Comparison of ENCODE assay signal across 23 cellular contexts in genomic region chr1:160631983-160632625, GRCh38. TPM values are rescaled to one million over a fixed set of nuclear protein-coding genes. Genes with fewer than 3 reads are reported as not detected.
DNase-seq lines count a peak whose midpoint lies in the region; ATAC-seq and TF ChIP-seq lines count a peak whose summit lies in the region.
"Had no signal": no experiment of that assay in that cellular context is flagged by ENCODE, and none has a peak within 500 bp of the region (broad histone marks: within the 10 kb centered on the region; RNA-seq: fewer than 3 reads in every experiment).

No MANE protein-coding gene starts in this region.

- intact Hi-C loops in activated T-helper 2 cell treated with anti-CD3 and anti-CD28 coated beads, Interferon-gamma antibody, Interleukin-2, Interleukin-4, amounts not matched to agents 10 μg/mL and 5 μg/mL and 100 μg/mL, durations not matched to agents 14 hours and 24 hours and 36 hours (cut with micrococcal nuclease): no loop called here
- intact Hi-C loops in gastrocnemius medialis (cut with DNase I; ENCODE audit: low total_unique reads): no loop called here
- intact Hi-C loops in mammary epithelial cell (cut with micrococcal nuclease): no loop called here

- H3K9me3 ChIP-seq in gastrocnemius medialis: no peaks in the 10 kb centered on the region
- H3K9me3 ChIP-seq in mammary epithelial cell (replicated peaks; ENCODE audit: insufficient read depth, low read length): no peaks in the 10 kb centered on the region
- H3K9me3 ChIP-seq: body of pancreas, colonic mucosa, SJCRH30, suprapubic skin had no signal

- H3K4me3 Mint-ChIP-seq in activated naive CD4-positive, alpha-beta T cell treated with anti-CD3 and anti-CD28 coated beads, Interleukin-2, amount 50 U/mL, for 24 hours: peak overlapping the region; percentile 40
- no peak overlapping the region for H3K4me3 Mint-ChIP-seq in activated T-helper 2 cell treated with anti-CD3 and anti-CD28 coated beads, Interferon-gamma antibody, Interleukin-2, Interleukin-4, amounts not matched to agents 10 μg/mL and 5 μg/mL and 100 μg/mL, durations not matched to agents 14 hours and 24 hours and 36 hours (ENCODE audit: low read depth)
- peak overlapping the region; percentile 76 for H3K4me3 Mint-ChIP-seq in stimulated activated effector memory CD8-positive, alpha-beta T cell treated with anti-CD3 and anti-CD28 coated beads, Interleukin-12 subunit alpha, Interleukin-12 subunit beta, amount 100 ng/mL, for 72 hours
- H3K4me3 Mint-ChIP-seq: memory B cell, nephron progenitor cell had no signal

- no peaks in the 10 kb centered on the region for H3K27me3 ChIP-seq in gastrocnemius medialis
- H3K27me3 ChIP-seq in mammary epithelial cell (ENCODE audit: insufficient read depth, low read length): peaks cover 3% of the 10 kb centered on the region
- H3K27me3 ChIP-seq: body of pancreas, colonic mucosa, SJCRH30, suprapubic skin had no signal

- no peak for ATAC-seq in stimulated activated effector memory CD8-positive, alpha-beta T cell treated with anti-CD3 and anti-CD28 coated beads, Interleukin-12 subunit alpha, Interleukin-12 subunit beta, amount 100 ng/mL, for 72 hours
- no peak for ATAC-seq in gastrocnemius medialis
- ATAC-seq: body of pancreas, PC-3 had no signal

- H3K36me3 ChIP-seq in gastrocnemius medialis: no peaks in the 10 kb centered on the region
- no peaks in the 10 kb centered on the region for H3K36me3 ChIP-seq in mammary epithelial cell (ENCODE audit: insufficient read depth, low read length)
- H3K36me3 ChIP-seq: colonic mucosa, SJCRH30, suprapubic skin had no signal

- H3K4me1 Mint-ChIP-seq in activated naive CD4-positive, alpha-beta T cell treated with anti-CD3 and anti-CD28 coated beads, Interleukin-2, amount 50 U/mL, for 24 hours: peaks cover 93% of the 10 kb centered on the region
- peaks cover 89% of the 10 kb centered on the region for H3K4me1 Mint-ChIP-seq in activated T-helper 2 cell treated with anti-CD3 and anti-CD28 coated beads, Interferon-gamma antibody, Interleukin-2, Interleukin-4, amounts not matched to agents 10 μg/mL and 5 μg/mL and 100 μg/mL, durations not matched to agents 14 hours and 24 hours and 36 hours (ENCODE audit: low read depth)
- H3K4me1 Mint-ChIP-seq in stimulated activated effector memory CD8-positive, alpha-beta T cell treated with anti-CD3 and anti-CD28 coated beads, Interleukin-12 subunit alpha, Interleukin-12 subunit beta, amount 100 ng/mL, for 72 hours: peaks cover 83% of the 10 kb centered on the region

- dilution Hi-C loops in mammary epithelial cell (cut with HindIII; ENCODE audit: low sequenced_read_pairs): no loop called here

- H4K20me1 ChIP-seq in mammary epithelial cell (ENCODE audit: insufficient read depth, low read length): no peaks in the 10 kb centered on the region

- BruUV-seq in mammary epithelial cell (replicated peaks; lab: Mats Ljungman, UMichigan): no TSS peak

- no peak for DNase-seq in activated naive CD4-positive, alpha-beta T cell treated with Interleukin-2 at 50 U/mL for 16 hours
- DNase-seq in activated T-helper 2 cell treated with anti-CD3 and anti-CD28 coated beads, Interferon-gamma antibody, Interleukin-2, Interleukin-4, amounts not matched to agents 10 μg/mL and 5 μg/mL and 100 μg/mL, durations not matched to agents 14 hours and 24 hours and 36 hours (ENCODE audit: low spot score): no peak
- no peak for DNase-seq in stimulated activated effector memory CD8-positive, alpha-beta T cell treated with anti-CD3 and anti-CD28 coated beads, Interleukin-12 subunit alpha, Interleukin-12 subunit beta, amount 100 ng/mL, for 72 hours (ENCODE audit: low spot score in 2 of 2)
- DNase-seq in gastrocnemius medialis (no peak), KBM-7 (no peak), mammary epithelial cell (no peak)
- DNase-seq: activated CD4-positive, alpha-beta T cell treated with anti-CD3 and anti-CD28 coated beads, Interleukin-2, amount 50 U/mL, for 4 hours; activated effector memory CD4-positive, alpha-beta T cell treated with anti-CD3 and anti-CD28 coated beads, Interleukin-2, amount 50 U/mL, for 16 hours; body of pancreas; colonic mucosa; GOT3; NCI-H82; nephron progenitor cell; PC-3; SJCRH30; stimulated activated CD4-positive, alpha-beta T cell treated with anti-CD3 and anti-CD28 coated beads, Interleukin-4, amount 100 ng/mL, for 1 hour had no signal

- H3K27ac ChIP-seq in gastrocnemius medialis: no peak overlapping the region
- no peak overlapping the region for H3K27ac ChIP-seq in mammary epithelial cell (ENCODE audit: insufficient read depth, low read depth, low read length)
- H3K27ac ChIP-seq: body of pancreas, colonic mucosa, SJCRH30, suprapubic skin had no signal

- H3K9ac ChIP-seq in mammary epithelial cell (ENCODE audit: insufficient read depth, low read length): no peak overlapping the region

- no peaks in the 10 kb centered on the region for H3K27me3 Mint-ChIP-seq in activated naive CD4-positive, alpha-beta T cell treated with anti-CD3 and anti-CD28 coated beads, Interleukin-2, amount 50 U/mL, for 24 hours
- H3K27me3 Mint-ChIP-seq in activated T-helper 2 cell treated with anti-CD3 and anti-CD28 coated beads, Interferon-gamma antibody, Interleukin-2, Interleukin-4, amounts not matched to agents 10 μg/mL and 5 μg/mL and 100 μg/mL, durations not matched to agents 14 hours and 24 hours and 36 hours (ENCODE audit: low read depth): no peaks in the 10 kb centered on the region
- H3K27me3 Mint-ChIP-seq: memory B cell had no signal

- in situ Hi-C loops in gastrocnemius medialis (cut with MboI; ENCODE audit: low sequenced_read_pairs in 4 of 4): no loop called here
- in situ Hi-C loops in KBM-7 (cut with MboI; ENCODE audit: low pct_unique_long_range_greater_than_20kb, low sequenced_read_pairs): no loop called here
- in situ Hi-C loops in mammary epithelial cell (cut with MboI; ENCODE audit: low sequenced_read_pairs in 2 of 2): no loop called here

- TF ChIP-seq POLR2A in GM18526 (IDR thresholded peaks at IDR 0.05; ENCODE audit: extremely low read depth, insufficient read length) (peak; percentile 27), gastrocnemius medialis (IDR thresholded peaks at IDR 0.05) (no peak)

- peak overlapping the region; percentile 81 for H3K27ac Mint-ChIP-seq in activated naive CD4-positive, alpha-beta T cell treated with anti-CD3 and anti-CD28 coated beads, Interleukin-2, amount 50 U/mL, for 24 hours
- H3K27ac Mint-ChIP-seq in activated T-helper 2 cell treated with anti-CD3 and anti-CD28 coated beads, Interferon-gamma antibody, Interleukin-2, Interleukin-4, amounts not matched to agents 10 μg/mL and 5 μg/mL and 100 μg/mL, durations not matched to agents 14 hours and 24 hours and 36 hours: peak overlapping the region; percentile 43
- H3K27ac Mint-ChIP-seq in stimulated activated effector memory CD8-positive, alpha-beta T cell treated with anti-CD3 and anti-CD28 coated beads, Interleukin-12 subunit alpha, Interleukin-12 subunit beta, amount 100 ng/mL, for 72 hours: peak overlapping the region; percentile 98
- H3K27ac Mint-ChIP-seq: nephron progenitor cell had no signal

- no peak for TF ChIP-seq CTCF in gastrocnemius medialis (IDR thresholded peaks at IDR 0.05 in 4 of 5, conservative IDR thresholded peaks at IDR 0.05 in 1 of 5)
- TF ChIP-seq CTCF in mammary epithelial cell (conservative IDR thresholded peaks at IDR 0.05 in 1 of 2, IDR thresholded peaks at IDR 0.05 in 1 of 2; ENCODE audit: extremely low read depth in 1 of 2, insufficient read depth in 1 of 2, low read depth in 1 of 2, low read length in 2 of 2): no peak

- H3K4me3 ChIP-seq in gastrocnemius medialis (no peak overlapping the region), mammary epithelial cell (replicated peaks in 1 of 3; ENCODE audit: insufficient read depth in 1 of 3, low read depth in 2 of 3, low read length in 3 of 3) (no peak overlapping the region)
- H3K4me3 ChIP-seq: body of pancreas, colonic mucosa, SJCRH30, skin epidermis, suprapubic skin had no signal

- 59% methylated on average over 6 of the region's 6 CpGs for WGBS in mammary epithelial cell (ENCODE audit: low coverage, missing lambda C conversion rate)

- no peaks in the 10 kb centered on the region for H3K4me1 ChIP-seq in gastrocnemius medialis
- no peaks in the 10 kb centered on the region for H3K4me1 ChIP-seq in mammary epithelial cell (ENCODE audit: insufficient read depth, low read length)
- H3K4me1 ChIP-seq: body of pancreas, colonic mucosa had no signal

- CTCF ChIA-PET in mammary epithelial cell (lab: Charles Lee; ENCODE audit: low non-redundant PET): no interaction called here

- H3K9me3 Mint-ChIP-seq in activated naive CD4-positive, alpha-beta T cell treated with anti-CD3 and anti-CD28 coated beads, Interleukin-2, amount 50 U/mL, for 24 hours: no peaks in the 10 kb centered on the region
- H3K9me3 Mint-ChIP-seq in activated T-helper 2 cell treated with anti-CD3 and anti-CD28 coated beads, Interferon-gamma antibody, Interleukin-2, Interleukin-4, amounts not matched to agents 10 μg/mL and 5 μg/mL and 100 μg/mL, durations not matched to agents 14 hours and 24 hours and 36 hours: no peaks in the 10 kb centered on the region
- no peaks in the 10 kb centered on the region for H3K9me3 Mint-ChIP-seq in stimulated activated effector memory CD8-positive, alpha-beta T cell treated with anti-CD3 and anti-CD28 coated beads, Interleukin-12 subunit alpha, Interleukin-12 subunit beta, amount 100 ng/mL, for 72 hours
- H3K9me3 Mint-ChIP-seq: nephron progenitor cell had no signal

- H2AFZ ChIP-seq in mammary epithelial cell (ENCODE audit: low read depth, low read length): no peak overlapping the region

- no peak overlapping the region for H3K4me2 ChIP-seq in mammary epithelial cell (ENCODE audit: insufficient read depth, low read depth, low read length)

- peaks cover 57% of the 10 kb centered on the region for H3K36me3 Mint-ChIP-seq in activated naive CD4-positive, alpha-beta T cell treated with anti-CD3 and anti-CD28 coated beads, Interleukin-2, amount 50 U/mL, for 24 hours
- H3K36me3 Mint-ChIP-seq in activated T-helper 2 cell treated with anti-CD3 and anti-CD28 coated beads, Interferon-gamma antibody, Interleukin-2, Interleukin-4, amounts not matched to agents 10 μg/mL and 5 μg/mL and 100 μg/mL, durations not matched to agents 14 hours and 24 hours and 36 hours (ENCODE audit: low read depth): peaks cover 89% of the 10 kb centered on the region
- peaks cover 100% of the 10 kb centered on the region for H3K36me3 Mint-ChIP-seq in stimulated activated effector memory CD8-positive, alpha-beta T cell treated with anti-CD3 and anti-CD28 coated beads, Interleukin-12 subunit alpha, Interleukin-12 subunit beta, amount 100 ng/mL, for 72 hours

- H3K79me2 ChIP-seq in mammary epithelial cell (ENCODE audit: insufficient read depth, low read length): no peaks in the 10 kb centered on the region

RNA-seq across cellular contexts. Expression of gene SLAMF1, which starts 14.7 kb away (rescaled TPM):
- 74.6 and 78.8 TPM in 2 replicates for total RNA-seq in activated T-helper 2 cell treated with anti-CD3 and anti-CD28 coated beads, Interferon-gamma antibody, Interleukin-2, Interleukin-4, amounts not matched to agents 10 μg/mL and 5 μg/mL and 100 μg/mL, durations not matched to agents 14 hours and 24 hours and 36 hours
- total RNA-seq in gastrocnemius medialis (not detected), mammary epithelial cell (not detected)
- not detected for polyA plus RNA-seq in mammary epithelial cell
- polyA minus RNA-seq in mammary epithelial cell: not detected
- total RNA-seq: body of pancreas, kidney epithelial cell, MCF 10A, PC-3, SJCRH30, suprapubic skin had no signal

RNA-seq across cellular contexts. Expression of gene CD84, which starts 52.8 kb away (rescaled TPM):
- 14.1 and 14.9 TPM in 2 replicates for total RNA-seq in activated T-helper 2 cell treated with anti-CD3 and anti-CD28 coated beads, Interferon-gamma antibody, Interleukin-2, Interleukin-4, amounts not matched to agents 10 μg/mL and 5 μg/mL and 100 μg/mL, durations not matched to agents 14 hours and 24 hours and 36 hours
- total RNA-seq in gastrocnemius medialis (1 to 10 TPM in 2 of 4 donors, under 1 TPM in 2; 0.10 to 1.1 (median 0.87) TPM), mammary epithelial cell (not detected)
- not detected for polyA plus RNA-seq in mammary epithelial cell
- not detected for polyA minus RNA-seq in mammary epithelial cell
- total RNA-seq: kidney epithelial cell, MCF 10A, PC-3, SJCRH30 had no signal

Comparison
In these comparisons a context has a peak if more than half of its experiments do, and no peak if none do; other contexts are left out.
1. H3K27ac Mint-ChIP-seq: peak in every context shown above with its lines; median percentile 98 in stimulated activated effector memory CD8-positive, alpha-beta T cell treated with anti-CD3 and anti-CD28 coated beads, Interleukin-12 subunit alpha, Interleukin-12 subunit beta, amount 100 ng/mL, for 72 hours; 81 in activated naive CD4-positive, alpha-beta T cell treated with anti-CD3 and anti-CD28 coated beads, Interleukin-2, amount 50 U/mL, for 24 hours; 43 in activated T-helper 2 cell treated with anti-CD3 and anti-CD28 coated beads, Interferon-gamma antibody, Interleukin-2, Interleukin-4, amounts not matched to agents 10 μg/mL and 5 μg/mL and 100 μg/mL, durations not matched to agents 14 hours and 24 hours and 36 hours.
2. RNA of gene SLAMF1, which starts 14.7 kb away (total RNA-seq): 74.6 to 78.8 TPM in activated T-helper 2 cell treated with anti-CD3 and anti-CD28 coated beads, Interferon-gamma antibody, Interleukin-2, Interleukin-4, amounts not matched to agents 10 μg/mL and 5 μg/mL and 100 μg/mL, durations not matched to agents 14 hours and 24 hours and 36 hours; not detected in gastrocnemius medialis and not detected in mammary epithelial cell; every median in the first group is over 10 times any median in the second.